ENCODE assay signal across 8 cellular contexts in the genomic region with DNA sequence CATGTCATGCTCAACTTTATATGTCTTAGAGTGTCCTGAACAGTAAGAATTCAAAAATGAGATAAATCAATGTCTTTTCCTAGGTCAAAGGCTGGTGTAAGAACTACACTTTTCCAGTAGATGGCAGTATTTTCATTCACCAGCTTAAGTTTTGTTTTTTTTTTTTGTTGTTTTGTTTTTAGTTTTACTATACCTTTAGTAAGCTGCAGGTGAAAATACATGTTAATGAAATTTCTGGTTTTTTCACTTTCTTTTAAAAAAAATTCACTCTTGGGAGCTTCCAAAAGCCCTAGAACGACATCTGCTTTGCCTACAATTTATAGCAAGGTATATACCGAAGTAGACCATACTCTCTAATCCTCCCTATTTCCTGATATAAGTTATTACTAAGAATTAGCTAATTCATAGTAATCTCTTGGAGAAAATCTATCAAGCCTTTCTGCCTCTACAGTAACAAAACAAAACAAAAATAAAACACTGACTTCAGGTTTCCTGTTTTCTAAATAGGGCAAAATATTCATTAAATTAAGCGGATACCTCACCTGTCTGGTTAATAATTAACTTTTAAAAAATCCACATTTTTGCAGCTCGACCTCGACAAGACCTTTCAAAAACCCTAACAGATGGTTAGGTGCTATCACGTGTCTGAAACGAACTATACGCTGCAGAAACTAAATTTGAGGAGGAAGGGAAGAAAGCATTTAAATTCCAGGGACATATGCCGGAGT. TPM values are rescaled to one million over a fixed set of nuclear protein-coding genes. Genes with fewer than 3 reads are reported as not detected.
A peak's percentile ranks its signal among the peaks of the same experiment; 100 is the strongest.
DNase-seq lines count a peak whose midpoint lies in the region; ATAC-seq and TF ChIP-seq lines count a peak whose summit lies in the region.

No MANE protein-coding gene starts in this region.

- no peak overlapping the region for H3K9ac ChIP-seq in iPS-18a (ENCODE audit: low read length)

- H3K4me3 ChIP-seq in right atrium auricular region (peak overlapping the region; percentile 72 to 76), iPS-18a (ENCODE audit: low read length) (peak overlapping the region; percentile 72)

- ATAC-seq in Right ventricle myocardium inferior (no peak), GM19452 (IDR thresholded peaks at IDR 0.05; ENCODE audit: unreplicated experiment) (no peak), HG03521 (IDR thresholded peaks at IDR 0.05; ENCODE audit: unreplicated experiment) (no peak)
- ATAC-seq in activated naive CD8-positive, alpha-beta T cell treated with anti-CD3 and anti-CD28 coated beads, Interleukin-2, amount 50 U/mL, for 24 hours, result no peak
- no peak for ATAC-seq in stimulated activated effector memory CD8-positive, alpha-beta T cell treated with anti-CD3 and anti-CD28 coated beads, Interleukin-12 subunit alpha, Interleukin-12 subunit beta, amount 100 ng/mL, for 72 hours

- H3K27ac ChIP-seq in right atrium auricular region, result peak overlapping the region; percentile 99
- no peak overlapping the region for H3K27ac ChIP-seq in iPS-18a (ENCODE audit: low read length)

- peaks cover 0 to 26% of the 10 kb centered on the region in 2 donors for H3K4me1 ChIP-seq in right atrium auricular region
- peaks cover 8% of the 10 kb centered on the region for H3K4me1 ChIP-seq in iPS-18a (ENCODE audit: control insufficient read depth, low read depth, low read length)

- intact Hi-C loops in Right ventricle myocardium inferior (cut with DNase I), result loop anchor here (1.0 to 10.0 kb wide), 2 partner anchors 242 to 331 kb away; no protein-coding TSS in a partner anchor

- TF ChIP-seq CTCF in right atrium auricular region (IDR thresholded peaks at IDR 0.05), result peak; percentile 89 to 92

- DNase-seq in right atrium auricular region (ENCODE audit: low spot score) (no peak), Right ventricle myocardium inferior (ENCODE audit: missing footprints) (no peak), NCI-H146 treated with DMSO at 0.1 percent for 48 hours (lab: John Stamatoyannopoulos, UW; ENCODE audit: unreplicated experiment) (peak; percentile 43)
- DNase-seq in activated naive CD8-positive, alpha-beta T cell treated with anti-CD3 and anti-CD28 coated beads, Interleukin-2, amount 50 U/mL, for 24 hours, result no peak
- DNase-seq in stimulated activated effector memory CD8-positive, alpha-beta T cell treated with anti-CD3 and anti-CD28 coated beads, Interleukin-12 subunit alpha, Interleukin-12 subunit beta, amount 100 ng/mL, for 72 hours (ENCODE audit: low spot score in 2 of 2), result no peak

- H3K27me3 ChIP-seq in right atrium auricular region, result no peaks in the 10 kb centered on the region
- H3K27me3 ChIP-seq in iPS-18a (ENCODE audit: control insufficient read depth, insufficient read depth, low read length), result peaks cover 48% of the 10 kb centered on the region

- peaks cover 20% of the 10 kb centered on the region for H3K4me1 Mint-ChIP-seq in activated naive CD8-positive, alpha-beta T cell treated with anti-CD3 and anti-CD28 coated beads, Interleukin-2, amount 50 U/mL, for 24 hours
- peaks cover 12% of the 10 kb centered on the region for H3K4me1 Mint-ChIP-seq in stimulated activated effector memory CD8-positive, alpha-beta T cell treated with anti-CD3 and anti-CD28 coated beads, Interleukin-12 subunit alpha, Interleukin-12 subunit beta, amount 100 ng/mL, for 72 hours

- no peaks in the 10 kb centered on the region for H3K9me3 Mint-ChIP-seq in activated naive CD8-positive, alpha-beta T cell treated with anti-CD3 and anti-CD28 coated beads, Interleukin-2, amount 50 U/mL, for 24 hours
- H3K9me3 Mint-ChIP-seq in stimulated activated effector memory CD8-positive, alpha-beta T cell treated with anti-CD3 and anti-CD28 coated beads, Interleukin-12 subunit alpha, Interleukin-12 subunit beta, amount 100 ng/mL, for 72 hours, result no peaks in the 10 kb centered on the region

- no peaks in the 10 kb centered on the region for H3K9me3 ChIP-seq in right atrium auricular region
- H3K9me3 ChIP-seq in iPS-18a (ENCODE audit: control insufficient read depth, low read depth, low read length), result no peaks in the 10 kb centered on the region

- peak overlapping the region; percentile 35 for H3K27ac Mint-ChIP-seq in activated naive CD8-positive, alpha-beta T cell treated with anti-CD3 and anti-CD28 coated beads, Interleukin-2, amount 50 U/mL, for 24 hours
- H3K27ac Mint-ChIP-seq in stimulated activated effector memory CD8-positive, alpha-beta T cell treated with anti-CD3 and anti-CD28 coated beads, Interleukin-12 subunit alpha, Interleukin-12 subunit beta, amount 100 ng/mL, for 72 hours, result no peak overlapping the region

- peaks cover 12% of the 10 kb centered on the region for H3K27me3 Mint-ChIP-seq in activated naive CD8-positive, alpha-beta T cell treated with anti-CD3 and anti-CD28 coated beads, Interleukin-2, amount 50 U/mL, for 24 hours

- H3K36me3 ChIP-seq in right atrium auricular region, result peaks cover 14% of the 10 kb centered on the region
- H3K36me3 ChIP-seq in iPS-18a (ENCODE audit: control insufficient read depth, low read depth, low read length), result no peaks in the 10 kb centered on the region

- H3K4me3 Mint-ChIP-seq in activated naive CD8-positive, alpha-beta T cell treated with anti-CD3 and anti-CD28 coated beads, Interleukin-2, amount 50 U/mL, for 24 hours, result peak overlapping the region; percentile 76
- peak overlapping the region; percentile 83 for H3K4me3 Mint-ChIP-seq in stimulated activated effector memory CD8-positive, alpha-beta T cell treated with anti-CD3 and anti-CD28 coated beads, Interleukin-12 subunit alpha, Interleukin-12 subunit beta, amount 100 ng/mL, for 72 hours

- peaks cover 2% of the 10 kb centered on the region for H3K36me3 Mint-ChIP-seq in activated naive CD8-positive, alpha-beta T cell treated with anti-CD3 and anti-CD28 coated beads, Interleukin-2, amount 50 U/mL, for 24 hours (ENCODE audit: low read depth)
- H3K36me3 Mint-ChIP-seq in stimulated activated effector memory CD8-positive, alpha-beta T cell treated with anti-CD3 and anti-CD28 coated beads, Interleukin-12 subunit alpha, Interleukin-12 subunit beta, amount 100 ng/mL, for 72 hours, result no peaks in the 10 kb centered on the region

RNA-seq across cellular contexts. Expression of a gene that starts 2.7 kb away (rescaled TPM):
- total RNA-seq in right atrium auricular region (100 to 1,000 TPM in 1 of 2 donors, 10 to 100 TPM in 1; 74.5 to 102 TPM), Right ventricle myocardium inferior (128 TPM)

RNA-seq across cellular contexts. Expression of a gene that starts 54.5 kb away (rescaled TPM):
- total RNA-seq in right atrium auricular region, result 10 to 100 TPM; 12.4 to 17.4 TPM
- total RNA-seq in Right ventricle myocardium inferior, result 16.2 TPM
